ENCODE assay signal across 17 cellular contexts in the genomic region with DNA sequence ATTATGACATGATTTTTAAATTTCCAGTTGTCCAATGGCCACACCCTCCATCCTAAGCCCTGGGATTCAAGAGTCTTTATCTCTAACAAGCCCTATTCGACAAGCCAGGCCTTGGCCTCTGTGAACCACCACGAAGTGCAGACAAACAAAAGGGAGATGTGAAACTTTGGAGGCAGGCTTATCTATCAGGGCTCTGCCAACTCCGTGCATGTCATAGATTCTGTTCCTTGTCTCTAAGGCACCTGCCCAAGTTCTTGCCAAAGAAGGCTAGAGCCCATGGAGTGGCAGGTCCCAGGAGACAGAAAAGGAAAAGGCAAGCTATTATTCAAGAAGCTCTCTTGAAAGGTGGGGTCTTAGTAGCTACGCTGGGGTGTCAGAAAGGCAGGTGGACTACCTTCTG.
"Had no signal": no experiment of that assay in that cellular context is flagged by ENCODE, and none has a peak within 500 bp of the region (broad histone marks: within the 10 kb centered on the region; RNA-seq: fewer than 3 reads in every experiment).

No MANE protein-coding gene starts in this region.

- H3K27ac ChIP-seq: hepatocyte, left lung, parathyroid adenoma, WERI-Rb-1 had no signal

- DNase-seq: activated CD4-positive, alpha-beta T cell treated with anti-CD3 and anti-CD28 coated beads for 1 hour; activated gamma-delta T cell treated with Interleukin-2 at 50 U/mL for 16 hours; activated T-cell treated with anti-CD3 and anti-CD28 coated beads, Interleukin-2, amount 50 U/mL, for 1 hour; anterior cingulate cortex; central memory CD4-positive, alpha-beta T cell; dorsolateral prefrontal cortex; immature natural killer cell; left lung; mammary epithelial cell; nephron progenitor cell; stimulated activated CD4-positive, alpha-beta T cell treated with anti-CD3 and anti-CD28 coated beads, Interleukin-4, amount 100 ng/mL, for 4 hours; T-helper 1 cell; tibial artery; WERI-Rb-1 had no signal

- H3K27me3 ChIP-seq: dorsolateral prefrontal cortex, hepatocyte, left lung, tibial artery had no signal

- H3K4me3 ChIP-seq: dorsolateral prefrontal cortex, hepatocyte, left lung, tibial artery had no signal

- H2AFZ ChIP-seq: hepatocyte, parathyroid adenoma had no signal

- H3K36me3 ChIP-seq: left lung, tibial artery, WERI-Rb-1 had no signal

- ATAC-seq: left lung, sciatic nerve had no signal

- H3K4me2 ChIP-seq: hepatocyte had no signal

- H3K9ac ChIP-seq: parathyroid adenoma had no signal

- H3K79me2 ChIP-seq: hepatocyte, parathyroid adenoma had no signal

- H3K9me3 ChIP-seq: left lung, tibial artery had no signal
